Comparison of ENCODE assay signal across 8 cellular contexts in genomic region chr6:96521625-96522468, GRCh38. TPM values are rescaled to one million over a fixed set of nuclear protein-coding genes. Genes with fewer than 3 reads are reported as not detected.
DNase-seq lines count a peak whose midpoint lies in the region; ATAC-seq and TF ChIP-seq lines count a peak whose summit lies in the region.

Gene UFL1 (plus strand): TSS chr6:96521806. CDS start chr6:96521874, 68 bp downstream.

- no peaks in the 10 kb centered on the region for H3F3A ChIP-seq in PC-3 (ENCODE audit: low read length, unreplicated experiment)

- H3K9me2 ChIP-seq in PC-3 (replicated peaks; ENCODE audit: low read length): no peaks in the 10 kb centered on the region

- BruUV-seq in PC-3 (replicated peaks; lab: Mats Ljungman, UMichigan): TSS peak; percentile 56

- H3K9me3 ChIP-seq in PC-3 (ENCODE audit: low read length): no peaks in the 10 kb centered on the region
- H3K9me3 ChIP-seq in mucosa of rectum (ENCODE audit: control insufficient read depth in 2 of 2, low read length in 2 of 2): no peaks in the 10 kb centered on the region

- no peaks in the 10 kb centered on the region for H4K20me1 ChIP-seq in PC-3 (ENCODE audit: low read length)

- DNase-seq in DMS114 treated with DMSO at 0.1 percent for 48 hours (lab: John Stamatoyannopoulos, UW; ENCODE audit: unreplicated experiment) (peak; percentile 87), PC-3 (peak; percentile 88), erythroblast (lab: John Stamatoyannopoulos, UW) (peak; percentile 95)
- peak; percentile 95 for DNase-seq in activated T-cell treated with anti-CD3 and anti-CD28 coated beads, Interleukin-2, amount 50 U/mL, for 1 hour
- DNase-seq in stimulated activated CD8-positive, alpha-beta memory T cell treated with anti-CD3 and anti-CD28 coated beads, Interleukin-4, amount 100 ng/mL, for 48 hours: peak; percentile 92

- TF ChIP-seq CTCF in PC-3 (conservative IDR thresholded peaks at IDR 0.05; ENCODE audit: low read depth, low read length): no peak

- H2AFZ ChIP-seq in PC-3 (ENCODE audit: low read length): peak within 1 kb of the TSS; percentile 79

- TF ChIP-seq EP300 in Ishikawa (IDR thresholded peaks at IDR 0.05; ENCODE audit: borderline replicate concordance): 0 out of 2 replicates have a peak, but pooled peaks have one; percentile 41

- ATAC-seq in GM21576 (IDR thresholded peaks at IDR 0.05; ENCODE audit: unreplicated experiment) (peak; percentile 97), PC-3 (peak; percentile 93)

- CTCF ChIA-PET in PC-3 (lab: Charles Lee): no interaction called here

- intact Hi-C loops in PC-3 (cut with micrococcal nuclease): loop anchor here (10.0 kb wide), 1 partner anchor 127 kb away; no protein-coding TSS in a partner anchor

- POLR2A ChIA-PET in PC-3 (lab: Charles Lee; ENCODE audit: unreplicated experiment): no interaction called here

- peak within 1 kb of the TSS; percentile 94 for H3K9ac ChIP-seq in PC-3 (ENCODE audit: low read length)
- H3K9ac ChIP-seq in mucosa of rectum (ENCODE audit: low read depth in 1 of 2, low read length in 2 of 2): peak within 1 kb of the TSS; percentile 95 to 100

- H3K27me3 ChIP-seq in PC-3 (ENCODE audit: low read length) (no peaks in the 10 kb centered on the region), mucosa of rectum (ENCODE audit: control insufficient read depth in 2 of 2, insufficient read depth in 2 of 2, low read length in 2 of 2) (no peaks in the 10 kb centered on the region)

- peak within 1 kb of the TSS; percentile 95 for H3K4me2 ChIP-seq in PC-3 (ENCODE audit: low read length)

- H3K36me3 ChIP-seq in PC-3 (ENCODE audit: low read depth, low read length) (peaks cover 7% of the 10 kb centered on the region; the same call in 1 of the 2 replicates), mucosa of rectum (ENCODE audit: control insufficient read depth in 2 of 2, insufficient read depth in 2 of 2, low read length in 2 of 2) (peaks cover 14% of the 10 kb centered on the region in 2 donors)

- peaks cover 30% of the 10 kb centered on the region for H3K79me2 ChIP-seq in PC-3 (ENCODE audit: low read length)

- peak; percentile 98 for TF ChIP-seq POLR2A in erythroblast (IDR thresholded peaks at IDR 0.05; ENCODE audit: low read length)

- no peak for TF ChIP-seq RAD21 in Ishikawa (IDR thresholded peaks at IDR 0.05; ENCODE audit: low read depth)

- H3K4me1 ChIP-seq in PC-3 (ENCODE audit: insufficient read depth, low read length) (peaks cover 22% of the 10 kb centered on the region), mucosa of rectum (ENCODE audit: control insufficient read depth in 2 of 2, insufficient read depth in 2 of 2, low read length in 2 of 2) (peaks cover 4 to 6% of the 10 kb centered on the region in 2 donors)

- H3K4me3 ChIP-seq in PC-3 (ENCODE audit: low read length) (peak within 1 kb of the TSS; percentile 75), mucosa of rectum (ENCODE audit: low read length in 2 of 2) (peak within 1 kb of the TSS; percentile 93 to 94)

- H3K27ac ChIP-seq in PC-3 (ENCODE audit: low read length) (peak within 1 kb of the TSS; percentile 76), mucosa of rectum (ENCODE audit: low read depth in 2 of 2, low read length in 2 of 2) (peak within 1 kb of the TSS; percentile 97 to 98)

TF ChIP-seq in Ishikawa, 13 proteins besides CTCF, POLR2A, EP300 and RAD21:
- TF ChIP-seq CEBPB (IDR thresholded peaks at IDR 0.05): no peak
- no peak for TF ChIP-seq TEAD4 (IDR thresholded peaks at IDR 0.05)
- TF ChIP-seq FOXM1 (IDR thresholded peaks at IDR 0.05; ENCODE audit: borderline replicate concordance, low read depth): 0 out of 2 replicates have a peak, but pooled peaks have one; percentile 13
- 0 out of 2 replicates have a peak, but pooled peaks have one; percentile 42 for TF ChIP-seq CREB1 (IDR thresholded peaks at IDR 0.05; ENCODE audit: low read depth)
- 0 out of 2 replicates have a peak, but pooled peaks have one; percentile 14 for TF ChIP-seq USF1 (IDR thresholded peaks at IDR 0.05)
- 0 out of 2 replicates have a peak, but pooled peaks have one; percentile 24 for TF ChIP-seq REST (IDR thresholded peaks at IDR 0.05; ENCODE audit: low read depth)
- TF ChIP-seq TAF1 (IDR thresholded peaks at IDR 0.05; ENCODE audit: low read depth): peak; percentile 94
- TF ChIP-seq TCF12 (IDR thresholded peaks at IDR 0.05; ENCODE audit: low read depth): peak; percentile 57; the same call in 1 of the 2 replicates
- peak; percentile 5; the same call in 1 of the 2 replicates for TF ChIP-seq NFIC (IDR thresholded peaks at IDR 0.05)
- no peak for TF ChIP-seq ZBTB7A (IDR thresholded peaks at IDR 0.05; ENCODE audit: low read depth)
- TF ChIP-seq EGR1 (IDR thresholded peaks at IDR 0.05): peak; percentile 51; the same call in 1 of the 2 replicates
- peak; percentile 91 for TF ChIP-seq YY1 (IDR thresholded peaks at IDR 0.05; ENCODE audit: low read depth)
- TF ChIP-seq MAX (IDR thresholded peaks at IDR 0.05): peak; percentile 65
TF ChIP-seq in Ishikawa: peak in this region for 10.

RNA-seq across cellular contexts. Expression of gene UFL1, which starts in this region (rescaled TPM):
- total RNA-seq in PC-3 (2014; rRNA removed): 10.4 and 10.9 TPM in 2 replicates

Comparison
In these comparisons a context has a peak if more than half of its experiments do, and no peak if none do; other contexts are left out.
1. Peak in every context shown above with its lines: DNase-seq, ATAC-seq, H3K4me3 ChIP-seq and H3K27ac ChIP-seq.